7 cellular contexts compared by ENCODE assay signal in the genomic region with DNA sequence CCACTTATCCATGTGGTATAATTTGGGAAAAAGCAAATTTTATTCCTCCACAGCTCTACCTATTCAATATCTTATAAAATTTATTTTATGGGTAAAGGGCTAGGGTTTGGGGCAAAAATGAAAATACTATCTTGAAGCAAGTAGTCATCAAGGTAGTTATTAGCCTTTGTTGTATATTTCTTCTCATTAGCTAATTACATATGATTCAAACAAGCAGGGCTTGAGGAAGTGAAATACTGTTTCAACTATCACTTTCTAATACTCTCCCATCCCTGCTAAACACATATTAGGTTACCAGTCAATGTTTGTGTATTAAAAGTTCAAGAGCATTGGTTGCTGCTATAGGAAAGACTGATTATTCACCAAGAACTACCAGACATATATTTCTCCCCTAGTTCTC.
"Had no signal": no experiment of that assay in that cellular context is flagged by ENCODE, and none has a peak within 500 bp of the region (broad histone marks: within the 10 kb centered on the region; RNA-seq: fewer than 3 reads in every experiment).

No MANE protein-coding gene starts in this region.

- FAIRE-seq: G401.6, GM12891, GM12892, GM18507, GM19239 had no signal

- DNase-seq: GDM1, GF-D8 had no signal
